1 cellular context compared by ENCODE assay signal in genomic region chr1:35079003-35079930, GRCh38.
TF ChIP-seq lines count a peak whose summit lies in the region.

Gene ZMYM1, plus strand, starts transcription at chr1:35079385. Its CDS starts 14,603 bp downstream, at chr1:35093988.

TF ChIP-seq in GM12878, 131 proteins besides CTCF, POLR2A, EP300 and RAD21 (continued from another document):
- TF ChIP-seq SRF (IDR thresholded peaks at IDR 0.05; ENCODE audit: low read depth in 2 of 2, low read length in 2 of 2): no peak
- 0 out of 2 replicates have a peak, but pooled peaks have one; percentile 25 for TF ChIP-seq TBL1XR1 (IDR thresholded peaks at IDR 0.05; ENCODE audit: low read depth, low read length)
